Comparison of ENCODE assay signal across 8 cellular contexts in genomic region chr10:114045071-114045737, GRCh38. TPM values are rescaled to one million over a fixed set of nuclear protein-coding genes. Genes with fewer than 3 reads are reported as not detected.
DNase-seq lines count a peak whose midpoint lies in the region; ATAC-seq and TF ChIP-seq lines count a peak whose summit lies in the region.

No MANE protein-coding gene starts in this region.

- H3K4me1 ChIP-seq in spleen: peaks cover 5 to 53% (median 35%) of the 10 kb centered on the region in 6 donors
- H3K4me1 ChIP-seq in MM.1S (ENCODE audit: low read length): peaks cover 3% of the 10 kb centered on the region; the same call in 1 of the 2 replicates

- H3K4me3 ChIP-seq in HFF-Myc (replicated peaks; ENCODE audit: low read depth, low read length): peak overlapping the region; percentile 22; the same call in 1 of the 2 replicates
- H3K4me3 ChIP-seq in spleen: peak overlapping the region; percentile 21 to 78 (median 40)
- H3K4me3 ChIP-seq in MM.1S (ENCODE audit: low read length): no peak overlapping the region

- H4K20me1 ChIP-seq in MM.1S (ENCODE audit: insufficient read depth, low read length): no peaks in the 10 kb centered on the region

- no peaks in the 10 kb centered on the region for H3K9me3 ChIP-seq in spleen
- H3K9me3 ChIP-seq in MM.1S (replicated peaks; ENCODE audit: insufficient read depth, low read length): no peaks in the 10 kb centered on the region

- H3K27me3 ChIP-seq in spleen (replicated peaks in 1 of 7): peaks cover 0 to 95% (median 29%) of the 10 kb centered on the region in 7 donors
- H3K27me3 ChIP-seq in MM.1S (replicated peaks; ENCODE audit: insufficient read depth, low read length): peaks cover 6% of the 10 kb centered on the region

- no peaks in the 10 kb centered on the region for H3K9me2 ChIP-seq in MM.1S (replicated peaks; ENCODE audit: insufficient read depth, low read length)

- peak; percentile 64 for DNase-seq in AG20443 (ENCODE audit: low spot score)
- no peak for DNase-seq in HFF-Myc (ENCODE audit: extremely low read depth, low read depth)
- DNase-seq in activated gamma-delta T cell (lab: John Stamatoyannopoulos, UW): peak; percentile 21
- DNase-seq in iPS-NIHi11 (ENCODE audit: low spot score): peak; percentile 62
- DNase-seq in spleen: peak; percentile 89
- no peak for DNase-seq in NCI-H1436 (lab: John Stamatoyannopoulos, UW)
- no peak for DNase-seq in MM.1S

- H3K79me2 ChIP-seq in MM.1S (ENCODE audit: low read length): no peaks in the 10 kb centered on the region

- no peak overlapping the region for H3K4me2 ChIP-seq in MM.1S (ENCODE audit: low read depth, low read length)

- peak overlapping the region; percentile 6 to 81 (median 67) for H3K27ac ChIP-seq in spleen
- no peak overlapping the region for H3K27ac ChIP-seq in MM.1S (ENCODE audit: low read length)

- TF ChIP-seq CTCF in HFF-Myc (IDR thresholded peaks at IDR 0.05; ENCODE audit: low read depth, low read length, missing control alignments): no peak
- no peak for TF ChIP-seq CTCF in spleen (IDR thresholded peaks at IDR 0.05 in 8 of 11, conservative IDR thresholded peaks at IDR 0.05 in 3 of 11)
- TF ChIP-seq CTCF in MM.1S (IDR thresholded peaks at IDR 0.05; ENCODE audit: low read length): no peak

- H3K9ac ChIP-seq in MM.1S (ENCODE audit: low read length): no peak overlapping the region

- no peak for ATAC-seq in HG02588 (IDR thresholded peaks at IDR 0.05; ENCODE audit: unreplicated experiment)

- no peaks in the 10 kb centered on the region for H3F3A ChIP-seq in MM.1S (ENCODE audit: insufficient read depth, low read length)

- H2AFZ ChIP-seq in MM.1S (ENCODE audit: low read length): no peak overlapping the region

- WGBS in spleen, 5 donors: 4 to 5% (median 4%) methylated on average over 10 to 79 of the region's 79 CpGs

- TF ChIP-seq POLR2A in spleen (IDR thresholded peaks at IDR 0.05): no peak

- intact Hi-C loops in spleen (cut with DNase I; ENCODE audit: low total_unique reads): no loop called here

- no peaks in the 10 kb centered on the region for H3K36me3 ChIP-seq in spleen
- H3K36me3 ChIP-seq in MM.1S (replicated peaks; ENCODE audit: insufficient read depth, low read length): no peaks in the 10 kb centered on the region

RNA-seq across cellular contexts. Expression of gene ADRB1, which starts 1.5 kb away (rescaled TPM):
- total RNA-seq in spleen: 1 to 10 TPM; 1.5 to 4.8 (median 3.0) TPM
- polyA plus RNA-seq in spleen: under 1 TPM; 0.47 to 0.83 (median 0.50) TPM

Comparison
In these comparisons a context has a peak if more than half of its experiments do, and no peak if none do; other contexts are left out.
1. DNase-seq: peak in AG20443 (single experiment), activated gamma-delta T cell (single experiment), iPS-NIHi11 (single experiment) and spleen (single experiment); none in HFF-Myc (single experiment), NCI-H1436 (single experiment) and MM.1S (single experiment).